In genomic region chr16:2212362-2213324, GRCh38 we compare ENCODE assay signal across 7 cellular contexts. TPM values are rescaled to one million over a fixed set of nuclear protein-coding genes. Genes with fewer than 3 reads are reported as not detected.
DNase-seq lines count a peak whose midpoint lies in the region; ATAC-seq, FAIRE-seq and TF ChIP-seq lines count a peak whose summit lies in the region.
"Had no signal": no experiment of that assay in that cellular context is flagged by ENCODE, and none has a peak within 500 bp of the region (broad histone marks: within the 10 kb centered on the region; RNA-seq: fewer than 3 reads in every experiment).

No MANE protein-coding gene starts in this region.

- H3K9me3 ChIP-seq in SK-N-SH: no peaks in the 10 kb centered on the region

- TF ChIP-seq CTCF in SK-N-SH (IDR thresholded peaks at IDR 0.05) (no peak), D721Med (IDR thresholded peaks at IDR 0.05; ENCODE audit: insufficient read depth, missing control alignments) (no peak)

- FAIRE-seq in D721Med (lab: Jason Lieb, UNC): no peak
- FAIRE-seq: colon had no signal

- peaks cover 4% of the 10 kb centered on the region for H3F3A ChIP-seq in SK-N-SH (replicated peaks; ENCODE audit: insufficient read depth)

- no peak for TF ChIP-seq RAD21 in SK-N-SH (IDR thresholded peaks at IDR 0.05; ENCODE audit: low read length)

- peak overlapping the region; percentile 92 for H3K4me2 ChIP-seq in SK-N-SH

- WGBS in SK-N-SH (ENCODE audit: low lambda C conversion rate): 80% methylated on average over 15 of the region's 19 CpGs

- peaks cover 0 to 30% of the 10 kb centered on the region in 2 experiments for H3K36me3 ChIP-seq in SK-N-SH (replicated peaks in 1 of 2; ENCODE audit: control insufficient read depth in 1 of 2, insufficient read depth in 2 of 2, low read length in 1 of 2)

- peak overlapping the region; percentile 54; the same call in 1 of the 2 replicates for H3K9ac ChIP-seq in SK-N-SH

- CTCF ChIA-PET in SK-N-SH (lab: Yijun Ruan, JAX): interaction anchor here (1.2 kb wide), 1 partner anchor 18 kb away, joined by 4 read pairs; no protein-coding TSS in a partner anchor

- H3K27me3 ChIP-seq in SK-N-SH (ENCODE audit: insufficient read depth): no peaks in the 10 kb centered on the region

- no peaks in the 10 kb centered on the region for H3K9me2 ChIP-seq in SK-N-SH

- no peak overlapping the region for H2AFZ ChIP-seq in SK-N-SH (ENCODE audit: low read depth)

- no peak for ATAC-seq in SK-N-SH treated with all-trans-retinoic acid at 6 μM for 48 hours

- POLR2A ChIA-PET in SK-N-SH (lab: Yijun Ruan, JAX): no interaction called here

- DNase-seq in SK-N-SH (no peak), cerebellum (ENCODE audit: low spot score) (peak; percentile 79), NCI-H2227 (lab: John Stamatoyannopoulos, UW; ENCODE audit: unreplicated experiment) (no peak), D721Med (ENCODE audit: insufficient read length, low spot score) (no peak)

- H3K79me2 ChIP-seq in SK-N-SH (ENCODE audit: insufficient read depth): peaks cover 19% of the 10 kb centered on the region

- no peak for TF ChIP-seq EP300 in SK-N-SH (IDR thresholded peaks at IDR 0.05; ENCODE audit: borderline replicate concordance in 1 of 2, low read depth in 1 of 2, low read length in 1 of 2)

- H3K4me1 ChIP-seq in SK-N-SH (ENCODE audit: control insufficient read depth in 1 of 2, insufficient read depth in 2 of 2, low read depth in 1 of 2, low read length in 1 of 2): peaks cover 11 to 22% of the 10 kb centered on the region in 2 experiments; a peak in 2 of 4 replicates

- peaks cover 11% of the 10 kb centered on the region; the same call in 1 of the 2 replicates for H4K20me1 ChIP-seq in SK-N-SH (ENCODE audit: insufficient read depth)

- H3K27ac ChIP-seq in SK-N-SH (ENCODE audit: low read depth in 2 of 2, low read length in 1 of 2) (no peak overlapping the region; a peak in 1 of 4 replicates), skin epidermis (peak overlapping the region in 5 of 21 experiments; percentile 5 to 83 (median 26))

- H3K4me3 ChIP-seq in SK-N-SH (ENCODE audit: low read depth in 2 of 2, low read length in 1 of 2): peak overlapping the region; percentile 66 to 85
- H3K4me3 ChIP-seq in skin epidermis: peak overlapping the region in 4 of 7 experiments; percentile 58 to 85 (median 73)

TF ChIP-seq in SK-N-SH, 30 proteins besides CTCF, POLR2A, EP300 and RAD21:
- TF ChIP-seq RFX5 (IDR thresholded peaks at IDR 0.05; ENCODE audit: low read length): no peak
- TF ChIP-seq NRF1 (IDR thresholded peaks at IDR 0.05; ENCODE audit: low read depth, low read length): no peak
- no peak for TF ChIP-seq JUND (IDR thresholded peaks at IDR 0.05)

TF ChIP-seq in SK-N-SH treated with all-trans-retinoic acid at 6 μM for 48 hours, 23 proteins besides CTCF, POLR2A, EP300 and RAD21:
- no peak for TF ChIP-seq SNAI2 (CRISPR knock-in tag; IDR thresholded peaks at IDR 0.05)
- TF ChIP-seq ZNF70 (CRISPR knock-in tag; IDR thresholded peaks at IDR 0.05): no peak

RNA-seq across cellular contexts. Expression of gene BRICD5, which starts 2.0 kb away (rescaled TPM):
- polyA plus RNA-seq in SK-N-SH (2012; rRNA removed): 2.3 and 3.4 TPM in 2 replicates
- 0.37 and 0.62 TPM in 2 replicates for polyA plus RNA-seq in SK-N-SH (2012; cell fraction: cytosol; rRNA removed)
- polyA plus RNA-seq in SK-N-SH (2012; cell fraction: nucleus; rRNA removed): 32.1 and 43.9 TPM in 2 replicates
- 12.3 TPM for total RNA-seq in cerebellum

RNA-seq across cellular contexts. Expression of gene PGP, which starts 2.0 kb away (rescaled TPM):
- 10.3 and 10.8 TPM in 2 replicates for polyA plus RNA-seq in SK-N-SH (2012; rRNA removed)
- 5.1 and 7.0 TPM in 2 replicates for polyA plus RNA-seq in SK-N-SH (2012; cell fraction: cytosol; rRNA removed)
- polyA plus RNA-seq in SK-N-SH (2012; cell fraction: nucleus; rRNA removed): 33.0 and 37.2 TPM in 2 replicates
- 13.7 TPM for total RNA-seq in cerebellum

RNA-seq across cellular contexts. Expression of gene MLST8, which starts 7.4 kb away (rescaled TPM):
- 70.3 and 85.4 TPM in 2 replicates for polyA plus RNA-seq in SK-N-SH (2012; rRNA removed)
- polyA plus RNA-seq in SK-N-SH (2012; cell fraction: cytosol; rRNA removed): 37.7 and 67.4 TPM in 2 replicates
- polyA plus RNA-seq in SK-N-SH (2012; cell fraction: nucleus; rRNA removed): 156 and 226 TPM in 2 replicates
- total RNA-seq in cerebellum: 8.9 TPM

RNA-seq across cellular contexts. Expression of gene E4F1, which starts 10.7 kb away (rescaled TPM):
- 33.0 and 34.0 TPM in 2 replicates for polyA plus RNA-seq in SK-N-SH (2012; rRNA removed)
- 6.1 and 11.4 TPM in 2 replicates for polyA plus RNA-seq in SK-N-SH (2012; cell fraction: cytosol; rRNA removed)
- 185 and 366 TPM in 2 replicates for polyA plus RNA-seq in SK-N-SH (2012; cell fraction: nucleus; rRNA removed)
- 25.3 TPM for total RNA-seq in cerebellum

RNA-seq across cellular contexts. Expression of gene CASKIN1, which starts 16.2 kb away (rescaled TPM):
- polyA plus RNA-seq in SK-N-SH (2012; rRNA removed): 1.4 and 1.7 TPM in 2 replicates
- polyA plus RNA-seq in SK-N-SH (2012; cell fraction: cytosol; rRNA removed): 0.22 and 0.43 TPM in 2 replicates
- 8.7 and 11.6 TPM in 2 replicates for polyA plus RNA-seq in SK-N-SH (2012; cell fraction: nucleus; rRNA removed)
- 19.0 TPM for total RNA-seq in cerebellum
